ENCODE assay signal across 21 cellular contexts in the genomic region with DNA sequence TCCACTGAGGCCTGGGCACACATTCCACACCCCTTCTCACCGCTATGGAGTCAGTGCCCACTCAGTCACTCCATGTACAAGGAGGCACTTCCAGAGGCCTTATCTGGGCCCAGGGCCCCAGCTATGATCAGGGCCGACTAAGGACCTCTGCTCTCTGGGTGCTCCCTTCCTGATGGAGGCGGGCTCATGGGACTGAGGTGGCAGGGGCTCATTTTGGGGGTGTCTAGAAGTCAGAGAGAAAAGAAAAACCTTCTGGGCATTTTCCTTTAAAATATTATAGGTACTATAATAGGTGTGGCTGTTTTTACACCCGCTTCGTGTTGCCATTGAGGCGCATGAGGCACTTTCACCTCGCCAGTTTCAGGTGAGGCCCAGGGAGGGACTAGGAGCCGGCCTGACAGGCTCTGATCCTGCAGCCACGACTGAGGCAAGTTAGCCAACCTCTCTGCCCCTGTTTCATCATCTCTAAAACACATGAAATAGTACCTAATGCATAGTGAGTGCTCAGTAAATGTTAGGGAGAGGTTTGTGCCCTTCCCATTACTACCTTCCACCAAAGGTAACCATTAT. TPM values are rescaled to one million over a fixed set of nuclear protein-coding genes. Genes with fewer than 3 reads are reported as not detected.
DNase-seq lines count a peak whose midpoint lies in the region; ATAC-seq and TF ChIP-seq lines count a peak whose summit lies in the region.
"Had no signal": no experiment of that assay in that cellular context is flagged by ENCODE, and none has a peak within 500 bp of the region (broad histone marks: within the 10 kb centered on the region; RNA-seq: fewer than 3 reads in every experiment).

No MANE protein-coding gene starts in this region.

- no peak overlapping the region for H3K4me3 Mint-ChIP-seq in HFFc6
- H3K4me3 Mint-ChIP-seq: CD8-positive, alpha-beta memory T cell; endodermal cell; mesothelial cell of epicardium; nephron progenitor cell; stimulated activated effector memory CD8-positive, alpha-beta T cell treated with anti-CD3 and anti-CD28 coated beads, Interleukin-12 subunit alpha, Interleukin-12 subunit beta, amount 100 ng/mL, for 72 hours had no signal

- TF ChIP-seq CTCF in HFFc6 (IDR thresholded peaks at IDR 0.05) (no peak), RWPE1 (conservative IDR thresholded peaks at IDR 0.05; ENCODE audit: low read depth) (no peak), gastroesophageal sphincter (IDR thresholded peaks at IDR 0.05) (no peak), smooth muscle cell (IDR thresholded peaks at IDR 0.05; ENCODE audit: borderline replicate concordance, insufficient read depth, poor library complexity, severe bottlenecking) (no peak)

- H3K4me3 ChIP-seq in gastroesophageal sphincter (no peak overlapping the region), smooth muscle cell (no peak overlapping the region)
- H3K4me3 ChIP-seq: body of pancreas, coronary artery, testis had no signal

- no peaks in the 10 kb centered on the region for H3K79me2 ChIP-seq in smooth muscle cell (ENCODE audit: low read depth)
- H3K79me2 ChIP-seq: parathyroid adenoma had no signal

- ATAC-seq in gastroesophageal sphincter (no peak), HG02588 (IDR thresholded peaks at IDR 0.05; ENCODE audit: unreplicated experiment) (no peak)
- ATAC-seq: body of pancreas; stimulated activated effector memory CD8-positive, alpha-beta T cell treated with anti-CD3 and anti-CD28 coated beads, Interleukin-12 subunit alpha, Interleukin-12 subunit beta, amount 100 ng/mL, for 72 hours had no signal

- H3K4me1 ChIP-seq in gastroesophageal sphincter: peaks cover 3 to 46% (median 20%) of the 10 kb centered on the region in 3 donors
- peaks cover 7% of the 10 kb centered on the region for H3K4me1 ChIP-seq in smooth muscle cell (ENCODE audit: low read depth)
- H3K4me1 ChIP-seq: body of pancreas, parathyroid adenoma had no signal

- peaks cover 25% of the 10 kb centered on the region for H3F3A ChIP-seq in smooth muscle cell (ENCODE audit: low read depth)

- H2AFZ ChIP-seq in smooth muscle cell (ENCODE audit: low read depth): no peak overlapping the region
- H2AFZ ChIP-seq: parathyroid adenoma had no signal

- peak overlapping the region; percentile 92; the same call in 1 of the 2 replicates for H3K27ac Mint-ChIP-seq in HFFc6
- H3K27ac Mint-ChIP-seq: CD8-positive, alpha-beta memory T cell; endodermal cell; mesothelial cell of epicardium; stimulated activated effector memory CD8-positive, alpha-beta T cell treated with anti-CD3 and anti-CD28 coated beads, Interleukin-12 subunit alpha, Interleukin-12 subunit beta, amount 100 ng/mL, for 72 hours had no signal

- no peaks in the 10 kb centered on the region for H3K9me3 Mint-ChIP-seq in HFFc6
- H3K9me3 Mint-ChIP-seq: CD8-positive, alpha-beta memory T cell; endodermal cell; mesothelial cell of epicardium; nephron progenitor cell; stimulated activated effector memory CD8-positive, alpha-beta T cell treated with anti-CD3 and anti-CD28 coated beads, Interleukin-12 subunit alpha, Interleukin-12 subunit beta, amount 100 ng/mL, for 72 hours had no signal

- no peaks in the 10 kb centered on the region for H3K9me3 ChIP-seq in gastroesophageal sphincter
- H3K9me3 ChIP-seq in smooth muscle cell (replicated peaks; ENCODE audit: low read depth): no peaks in the 10 kb centered on the region
- H3K9me3 ChIP-seq: body of pancreas, testis had no signal

- CTCF ChIA-PET in RWPE1 (lab: Yijun Ruan, JAX): interaction anchor here (1.0 kb wide), 1 partner anchor 15 kb away, joined by 4 read pairs; a partner anchor contains a TSS

- no peak for TF ChIP-seq EP300 in gastroesophageal sphincter (IDR thresholded peaks at IDR 0.05)

- no peaks in the 10 kb centered on the region for H4K20me1 ChIP-seq in smooth muscle cell (ENCODE audit: low read depth)

- peaks cover 26% of the 10 kb centered on the region for H3K4me1 Mint-ChIP-seq in HFFc6 (ENCODE audit: low read depth)
- H3K4me1 Mint-ChIP-seq: CD8-positive, alpha-beta memory T cell; endodermal cell had no signal

- WGBS in gastroesophageal sphincter (ENCODE audit: low coverage in 1 of 2), 2 donors: 88 to 92% methylated on average over 6 to 7 of the region's 9 CpGs
- WGBS in smooth muscle cell (ENCODE audit: low lambda C conversion rate): 89% methylated on average over 9 of the region's 9 CpGs

- H3K36me3 ChIP-seq in gastroesophageal sphincter: no peaks in the 10 kb centered on the region
- no peaks in the 10 kb centered on the region for H3K36me3 ChIP-seq in smooth muscle cell (ENCODE audit: low read depth)

- no peaks in the 10 kb centered on the region for H3K36me3 Mint-ChIP-seq in HFFc6 (ENCODE audit: low read depth)
- H3K36me3 Mint-ChIP-seq: CD8-positive, alpha-beta memory T cell; stimulated activated effector memory CD8-positive, alpha-beta T cell treated with anti-CD3 and anti-CD28 coated beads, Interleukin-12 subunit alpha, Interleukin-12 subunit beta, amount 100 ng/mL, for 72 hours had no signal

- no peak for DNase-seq in HFFc6
- DNase-seq in RWPE1 (ENCODE audit: low spot score): no peak
- no peak for DNase-seq in smooth muscle cell (lab: John Stamatoyannopoulos, UW; ENCODE audit: unreplicated experiment)
- DNase-seq in inferior parietal cortex (ENCODE audit: extremely low spot score): no peak
- DNase-seq in NCI-H2107 treated with DMSO at 0.1 percent for 48 hours (lab: John Stamatoyannopoulos, UW; ENCODE audit: unreplicated experiment): no peak
- DNase-seq: activated CD4-positive, alpha-beta T cell treated with anti-CD3 and anti-CD28 coated beads for 4 hours; CD8-positive, alpha-beta memory T cell; NCI-H1694; NCI-H226; NCI-H748 treated with DMSO at 0.1 percent for 48 hours; nephron progenitor cell; testis had no signal

- no peaks in the 10 kb centered on the region for H3K27me3 ChIP-seq in gastroesophageal sphincter
- no peaks in the 10 kb centered on the region for H3K27me3 ChIP-seq in smooth muscle cell (ENCODE audit: low read depth)
- H3K27me3 ChIP-seq: body of pancreas, testis had no signal

- H3K27me3 Mint-ChIP-seq in HFFc6 (ENCODE audit: insufficient read depth): peaks cover 2% of the 10 kb centered on the region; the same call in 1 of the 2 replicates

- H3K27ac ChIP-seq in RWPE1 (peak overlapping the region; percentile 89), gastroesophageal sphincter (peak overlapping the region in 3 of 4 donors; percentile 83), smooth muscle cell (ENCODE audit: low read depth) (peak overlapping the region; percentile 70)
- H3K27ac ChIP-seq: body of pancreas, parathyroid adenoma had no signal

- H3K9ac ChIP-seq in smooth muscle cell (ENCODE audit: low read depth): no peak overlapping the region
- H3K9ac ChIP-seq: parathyroid adenoma had no signal

- H3K4me2 ChIP-seq in smooth muscle cell: no peak overlapping the region

- no peak for TF ChIP-seq POLR2A in gastroesophageal sphincter (IDR thresholded peaks at IDR 0.05)

- POLR2A ChIA-PET in RWPE1 (lab: Yijun Ruan, JAX; ENCODE audit: low non-redundant PET): no interaction called here

RNA-seq across cellular contexts. Expression of a gene that starts 14.4 kb away (rescaled TPM):
- total RNA-seq in HFFc6 (2021; fragmentation: NEBNext Ultra II Directional; extraction: Animal tissue kit (Norgen Biotek cat#: 25700)): 10 to 100 TPM; 18.0 to 28.9 (median 24.5) TPM
- 10 to 100 TPM; 10.5 to 30.2 (median 16.2) TPM for total RNA-seq in gastroesophageal sphincter
- 21.6 and 21.9 TPM in 2 replicates for total RNA-seq in smooth muscle cell
- polyA plus RNA-seq in smooth muscle cell: 30.0 and 45.5 TPM in 2 replicates

RNA-seq across cellular contexts. Expression of a gene that starts 30.1 kb away (rescaled TPM):
- 10 to 100 TPM; 18.5 to 27.1 (median 23.9) TPM for total RNA-seq in HFFc6 (2021; fragmentation: NEBNext Ultra II Directional; extraction: Animal tissue kit (Norgen Biotek cat#: 25700))
- total RNA-seq in gastroesophageal sphincter (10 to 100 TPM; 11.7 to 43.0 (median 28.0) TPM), smooth muscle cell (9.1 and 14.7 TPM in 2 replicates)
- 34.5 and 36.3 TPM in 2 replicates for polyA plus RNA-seq in smooth muscle cell

RNA-seq across cellular contexts. Expression of a gene that starts 38.8 kb away (rescaled TPM):
- total RNA-seq in HFFc6 (2021; fragmentation: NEBNext Ultra II Directional; extraction: Animal tissue kit (Norgen Biotek cat#: 25700)): 10 to 100 TPM; 17.7 to 46.5 (median 22.0) TPM
- total RNA-seq in gastroesophageal sphincter (100 to 1,000 TPM in 3 of 4 donors, 10 to 100 TPM in 1; 89.3 to 282 (median 165) TPM), smooth muscle cell (580 and 618 TPM in 2 replicates)
- polyA plus RNA-seq in smooth muscle cell: 960 and 1,738 TPM in 2 replicates
- total RNA-seq: CD8-positive, alpha-beta memory T cell; T-helper 1 cell treated with Interleukin-12 subunit alpha and Interleukin-12 subunit beta and Interleukin-4 antibody, amounts not matched to agents 30 ng/mL and 1 ng/mL, for 36 hours had no signal
- polyA plus RNA-seq: CD8-positive, alpha-beta memory T cell had no signal
